ENCODE assay signal across 16 cellular contexts in the genomic region with DNA sequence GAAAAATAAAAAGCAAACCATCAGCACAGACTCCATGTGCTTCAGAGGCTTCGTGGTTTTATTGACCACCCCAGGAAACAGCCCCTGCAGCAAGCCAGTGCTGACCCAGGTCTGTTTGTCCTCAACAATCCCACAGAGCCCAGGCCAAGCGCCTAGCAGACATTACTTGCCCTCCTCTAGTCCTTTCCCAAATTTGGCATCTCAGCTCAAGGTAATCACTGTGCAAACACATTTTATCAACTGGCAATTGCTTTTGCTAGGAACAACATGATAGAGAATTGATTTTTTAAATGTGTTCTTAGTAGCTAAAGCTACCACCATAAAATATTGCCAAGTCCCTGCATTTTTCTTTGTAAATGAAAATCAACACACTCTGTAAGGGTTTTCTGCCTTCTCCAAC.
DNase-seq lines count a peak whose midpoint lies in the region; ATAC-seq and TF ChIP-seq lines count a peak whose summit lies in the region.
"Had no signal": no experiment of that assay in that cellular context is flagged by ENCODE, and none has a peak within 500 bp of the region (broad histone marks: within the 10 kb centered on the region; RNA-seq: fewer than 3 reads in every experiment).

No MANE protein-coding gene starts in this region.

- TF ChIP-seq CTCF in WTC11 (IDR thresholded peaks at IDR 0.05), result no peak

- peak; percentile 30 for DNase-seq in COR-L47 (lab: John Stamatoyannopoulos, UW)
- peak; percentile 17 for DNase-seq in ELF-1 (ENCODE audit: low read depth, low spot score)
- peak; percentile 7 for DNase-seq in NCI-H69 (lab: John Stamatoyannopoulos, UW)
- DNase-seq in left lobe of liver (ENCODE audit: low spot score), result no peak
- no peak for DNase-seq in WTC11 (ENCODE audit: low spot score)
- DNase-seq in hypothalamus (lab: John Stamatoyannopoulos, UW), result no peak
- DNase-seq: BE2C; CD4-positive, alpha-beta memory T cell; DMS153; DMS79 treated with DMSO at 0.1 percent for 48 hours; EL; GDM1; IMR-90 had no signal

- no peaks in the 10 kb centered on the region for H3K36me3 Mint-ChIP-seq in WTC11
- H3K36me3 Mint-ChIP-seq: CD4-positive, alpha-beta memory T cell had no signal

- H3K27me3 Mint-ChIP-seq in WTC11 (ENCODE audit: low read depth), result no peaks in the 10 kb centered on the region

- H3K4me1 Mint-ChIP-seq in WTC11, result peaks cover 4% of the 10 kb centered on the region; the same call in 1 of the 2 replicates

- POLR2A ChIA-PET in WTC11 (lab: Charles Lee), result no interaction called here

- no peak overlapping the region for H3K27ac Mint-ChIP-seq in WTC11
- H3K27ac Mint-ChIP-seq: CD4-positive, alpha-beta memory T cell had no signal

- no peak overlapping the region for H3K4me3 Mint-ChIP-seq in WTC11
- H3K4me3 Mint-ChIP-seq: CD4-positive, alpha-beta memory T cell had no signal

- H3K9me3 Mint-ChIP-seq in WTC11, result no peaks in the 10 kb centered on the region
- H3K9me3 Mint-ChIP-seq: CD4-positive, alpha-beta memory T cell had no signal

- ATAC-seq in left lobe of liver, result peak; percentile 56
- no peak for ATAC-seq in WTC11
- ATAC-seq in GM18498 (IDR thresholded peaks at IDR 0.05; ENCODE audit: unreplicated experiment), result no peak
- no peak for ATAC-seq in GM21381 (IDR thresholded peaks at IDR 0.05; ENCODE audit: unreplicated experiment)
- ATAC-seq: A549 had no signal

- CTCF ChIA-PET in WTC11 (lab: Charles Lee), result no interaction called here

TF ChIP-seq in WTC11, 78 proteins besides CTCF, POLR2A, EP300 and RAD21:
- TF ChIP-seq ETV6 (CRISPR knock-in tag; IDR thresholded peaks at IDR 0.05) (no peak), SMAD4 (CRISPR knock-in tag; IDR thresholded peaks at IDR 0.05) (no peak), ZNF416 (CRISPR knock-in tag; IDR thresholded peaks at IDR 0.05) (no peak), FOXP1 (CRISPR knock-in tag; IDR thresholded peaks at IDR 0.05; ENCODE audit: borderline replicate concordance) (no peak), ESRRA (CRISPR knock-in tag; IDR thresholded peaks at IDR 0.05; ENCODE audit: borderline replicate concordance) (no peak), SOX15 (CRISPR knock-in tag; IDR thresholded peaks at IDR 0.05) (no peak), GABPB1 (CRISPR knock-in tag; IDR thresholded peaks at IDR 0.05) (no peak), RORB (CRISPR knock-in tag; IDR thresholded peaks at IDR 0.05) (no peak), FOXP4 (CRISPR knock-in tag; IDR thresholded peaks at IDR 0.05) (no peak), ZNF281 (CRISPR knock-in tag; IDR thresholded peaks at IDR 0.05) (no peak), GTF2I (CRISPR knock-in tag; conservative IDR thresholded peaks at IDR 0.05) (no peak), ATF1 (CRISPR knock-in tag; IDR thresholded peaks at IDR 0.05) (no peak)
- TF ChIP-seq, protein P1, sequence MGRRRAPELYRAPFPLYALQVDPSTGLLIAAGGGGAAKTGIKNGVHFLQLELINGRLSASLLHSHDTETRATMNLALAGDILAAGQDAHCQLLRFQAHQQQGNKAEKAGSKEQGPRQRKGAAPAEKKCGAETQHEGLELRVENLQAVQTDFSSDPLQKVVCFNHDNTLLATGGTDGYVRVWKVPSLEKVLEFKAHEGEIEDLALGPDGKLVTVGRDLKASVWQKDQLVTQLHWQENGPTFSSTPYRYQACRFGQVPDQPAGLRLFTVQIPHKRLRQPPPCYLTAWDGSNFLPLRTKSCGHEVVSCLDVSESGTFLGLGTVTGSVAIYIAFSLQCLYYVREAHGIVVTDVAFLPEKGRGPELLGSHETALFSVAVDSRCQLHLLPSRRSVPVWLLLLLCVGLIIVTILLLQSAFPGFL (CRISPR knock-in tag; IDR thresholded peaks at IDR 0.05; ENCODE audit: borderline replicate concordance), result no peak
- TF ChIP-seq, protein P2, sequence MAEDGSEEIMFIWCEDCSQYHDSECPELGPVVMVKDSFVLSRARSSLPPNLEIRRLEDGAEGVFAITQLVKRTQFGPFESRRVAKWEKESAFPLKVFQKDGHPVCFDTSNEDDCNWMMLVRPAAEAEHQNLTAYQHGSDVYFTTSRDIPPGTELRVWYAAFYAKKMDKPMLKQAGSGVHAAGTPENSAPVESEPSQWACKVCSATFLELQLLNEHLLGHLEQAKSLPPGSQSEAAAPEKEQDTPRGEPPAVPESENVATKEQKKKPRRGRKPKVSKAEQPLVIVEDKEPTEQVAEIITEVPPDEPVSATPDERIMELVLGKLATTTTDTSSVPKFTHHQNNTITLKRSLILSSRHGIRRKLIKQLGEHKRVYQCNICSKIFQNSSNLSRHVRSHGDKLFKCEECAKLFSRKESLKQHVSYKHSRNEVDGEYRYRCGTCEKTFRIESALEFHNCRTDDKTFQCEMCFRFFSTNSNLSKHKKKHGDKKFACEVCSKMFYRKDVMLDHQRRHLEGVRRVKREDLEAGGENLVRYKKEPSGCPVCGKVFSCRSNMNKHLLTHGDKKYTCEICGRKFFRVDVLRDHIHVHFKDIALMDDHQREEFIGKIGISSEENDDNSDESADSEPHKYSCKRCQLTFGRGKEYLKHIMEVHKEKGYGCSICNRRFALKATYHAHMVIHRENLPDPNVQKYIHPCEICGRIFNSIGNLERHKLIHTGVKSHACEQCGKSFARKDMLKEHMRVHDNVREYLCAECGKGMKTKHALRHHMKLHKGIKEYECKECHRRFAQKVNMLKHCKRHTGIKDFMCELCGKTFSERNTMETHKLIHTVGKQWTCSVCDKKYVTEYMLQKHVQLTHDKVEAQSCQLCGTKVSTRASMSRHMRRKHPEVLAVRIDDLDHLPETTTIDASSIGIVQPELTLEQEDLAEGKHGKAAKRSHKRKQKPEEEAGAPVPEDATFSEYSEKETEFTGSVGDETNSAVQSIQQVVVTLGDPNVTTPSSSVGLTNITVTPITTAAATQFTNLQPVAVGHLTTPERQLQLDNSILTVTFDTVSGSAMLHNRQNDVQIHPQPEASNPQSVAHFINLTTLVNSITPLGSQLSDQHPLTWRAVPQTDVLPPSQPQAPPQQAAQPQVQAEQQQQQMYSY (CRISPR knock-in tag; IDR thresholded peaks at IDR 0.05), result no peak
- TF ChIP-seq, protein P3, sequence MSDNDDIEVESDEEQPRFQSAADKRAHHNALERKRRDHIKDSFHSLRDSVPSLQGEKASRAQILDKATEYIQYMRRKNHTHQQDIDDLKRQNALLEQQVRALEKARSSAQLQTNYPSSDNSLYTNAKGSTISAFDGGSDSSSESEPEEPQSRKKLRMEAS (CRISPR knock-in tag; IDR thresholded peaks at IDR 0.05), result no peak

Comparison
In these comparisons a context has a peak if more than half of its experiments do, and no peak if none do; other contexts are left out.
1. DNase-seq: peak in COR-L47 (single experiment), ELF-1 (single experiment) and NCI-H69 (single experiment); none in left lobe of liver (single experiment), WTC11 (single experiment) and hypothalamus (0 of 51).